ENCODE assay signal across 21 cellular contexts in the genomic region with DNA sequence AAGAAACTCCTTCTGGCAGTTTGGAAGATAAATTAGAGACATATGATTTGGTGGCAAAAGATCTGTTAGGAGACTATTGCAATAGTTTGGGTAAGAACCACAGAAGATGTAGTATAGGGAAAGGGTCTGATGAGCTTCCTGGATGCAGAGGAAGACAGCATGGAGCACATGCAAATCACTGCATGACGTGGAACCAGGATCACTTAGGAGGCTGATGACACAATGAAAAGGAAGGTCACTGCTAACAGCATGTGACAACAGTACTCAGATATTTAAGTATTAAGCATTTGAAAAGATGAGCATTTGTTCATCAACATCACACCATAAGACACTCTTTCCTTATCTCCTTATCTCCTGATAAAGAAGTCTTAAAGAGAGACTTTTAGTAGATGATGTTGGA.
A peak's percentile ranks its signal among the peaks of the same experiment; 100 is the strongest.
DNase-seq lines count a peak whose midpoint lies in the region; TF ChIP-seq lines count a peak whose summit lies in the region.
"Had no signal": no experiment of that assay in that cellular context is flagged by ENCODE, and none has a peak within 500 bp of the region (broad histone marks: within the 10 kb centered on the region; RNA-seq: fewer than 3 reads in every experiment).

No MANE protein-coding gene starts in this region.

- no TSS peak for BruUV-seq in A673 (replicated peaks; lab: Mats Ljungman, UMichigan)

- POLR2A ChIA-PET in A673 (lab: Charles Lee; ENCODE audit: low non-redundant PET), result interaction anchor here (0.5 kb wide), 1 partner anchor 702 kb away, joined by 5 read pairs; no protein-coding TSS in a partner anchor

- intact Hi-C loops in A673 (cut with micrococcal nuclease; ENCODE audit: unreplicated experiment), result no loop called here

- no peaks in the 10 kb centered on the region for H3K27me3 Mint-ChIP-seq in glutamatergic neuron (ENCODE audit: unreplicated experiment)
- H3K27me3 Mint-ChIP-seq: activated CD4-positive, alpha-beta T cell treated with anti-CD3 and anti-CD28 coated beads, Interleukin-2, amount 10 ng/mL, durations not matched to agents 24 days and 14 days had no signal

- no peak overlapping the region for H3K27ac ChIP-seq in A673 (ENCODE audit: low read depth, low read length, poor library complexity, severe bottlenecking)
- H3K27ac ChIP-seq: stomach, tibial artery had no signal

- H3K4me1 ChIP-seq in A673 (ENCODE audit: insufficient read depth, low read length, poor library complexity, severe bottlenecking), result peaks cover 12% of the 10 kb centered on the region

- no peaks in the 10 kb centered on the region for H3K4me1 Mint-ChIP-seq in glutamatergic neuron (ENCODE audit: low read depth, unreplicated experiment)
- H3K4me1 Mint-ChIP-seq: activated CD4-positive, alpha-beta T cell treated with anti-CD3 and anti-CD28 coated beads, Interleukin-2, amount 10 ng/mL, durations not matched to agents 24 days and 14 days; naive thymus-derived CD4-positive, alpha-beta T cell had no signal

- no peak overlapping the region for H3K4me3 Mint-ChIP-seq in glutamatergic neuron (ENCODE audit: unreplicated experiment)
- H3K4me3 Mint-ChIP-seq: activated CD4-positive, alpha-beta T cell treated with anti-CD3 and anti-CD28 coated beads, Interleukin-2, amount 10 ng/mL, durations not matched to agents 24 days and 14 days; activated T-cell treated with anti-CD3 and anti-CD28 coated beads, Interleukin-2, amount 50 U/mL, for 4 hours; effector memory CD8-positive, alpha-beta T cell; naive thymus-derived CD4-positive, alpha-beta T cell had no signal

- no peak overlapping the region for H3K27ac Mint-ChIP-seq in glutamatergic neuron (ENCODE audit: unreplicated experiment)
- H3K27ac Mint-ChIP-seq: activated CD4-positive, alpha-beta T cell treated with anti-CD3 and anti-CD28 coated beads, Interleukin-2, amount 10 ng/mL, durations not matched to agents 24 days and 14 days; effector memory CD8-positive, alpha-beta T cell; naive thymus-derived CD4-positive, alpha-beta T cell had no signal

- H3K4me3 ChIP-seq in A673 (ENCODE audit: low read depth, low read length, poor library complexity, severe bottlenecking), result no peak overlapping the region
- no peak overlapping the region for H3K4me3 ChIP-seq in foreskin fibroblast (ENCODE audit: low read depth in 1 of 2, low read length in 2 of 2)
- H3K4me3 ChIP-seq: stomach, tibial artery had no signal

- H3K27me3 ChIP-seq in A673 (replicated peaks; ENCODE audit: insufficient read depth, low read depth, low read length, poor library complexity), result no peaks in the 10 kb centered on the region
- H3K27me3 ChIP-seq: stomach, tibial artery had no signal

- no peaks in the 10 kb centered on the region for H3K9me3 ChIP-seq in A673 (ENCODE audit: low read depth, low read length, poor library complexity, severe bottlenecking)
- H3K9me3 ChIP-seq: tibial artery had no signal

- H3K9me3 Mint-ChIP-seq in glutamatergic neuron (ENCODE audit: unreplicated experiment), result no peaks in the 10 kb centered on the region

- no peaks in the 10 kb centered on the region for H3K36me3 ChIP-seq in A673 (ENCODE audit: insufficient read depth, low read length, poor library complexity, severe bottlenecking)
- H3K36me3 ChIP-seq: stomach, tibial artery had no signal

- CTCF ChIA-PET in A673 (lab: Charles Lee), result no interaction called here

- DNase-seq in A673 (ENCODE audit: low spot score) (peak; percentile 29), HCEC 1CT (peak; percentile 47), amniotic stem cell (lab: John Stamatoyannopoulos, UW) (peak; percentile 0), foreskin fibroblast (peak; percentile 55 to 68), RPMI8226 (no peak), NCI-H2081 (lab: John Stamatoyannopoulos, UW) (no peak), glutamatergic neuron (no peak)
- no peak for DNase-seq in stimulated activated CD4-positive, alpha-beta T cell treated with anti-CD3 and anti-CD28 coated beads, Interleukin-15, amount 100 ng/mL, for 24 hours
- DNase-seq: activated CD4-positive, alpha-beta T cell treated with anti-CD3 and anti-CD28 coated beads, Interleukin-2, amount 10 ng/mL, durations not matched to agents 24 days and 14 days; activated T-cell treated with anti-CD3 and anti-CD28 coated beads, Interleukin-2, amount 50 U/mL, for 4 hours; cortex of kidney; effector memory CD8-positive, alpha-beta T cell; left ventricle myocardium superior; midbrain; MV-4-11; naive thymus-derived CD4-positive, alpha-beta T cell; NCI-H146; occipital lobe; stomach; T-helper 9 cell had no signal

- H3K36me3 Mint-ChIP-seq in glutamatergic neuron (ENCODE audit: unreplicated experiment), result no peaks in the 10 kb centered on the region
- H3K36me3 Mint-ChIP-seq: naive thymus-derived CD4-positive, alpha-beta T cell had no signal

- TF ChIP-seq CTCF in A673 (conservative IDR thresholded peaks at IDR 0.05; ENCODE audit: low read depth, low read length) (no peak), foreskin fibroblast (IDR thresholded peaks at IDR 0.05; ENCODE audit: low read depth, low read length) (no peak), glutamatergic neuron (IDR thresholded peaks at IDR 0.05; ENCODE audit: partially characterized antibody, unreplicated experiment) (no peak)

Comparison
In these comparisons a context has a peak if more than half of its experiments do, and no peak if none do; other contexts are left out.
1. DNase-seq: peak in A673 (single experiment), HCEC 1CT (single experiment), amniotic stem cell (single experiment) and foreskin fibroblast (2 of 2); none in RPMI8226 (single experiment), stimulated activated CD4-positive, alpha-beta T cell treated with anti-CD3 and anti-CD28 coated beads, Interleukin-15, amount 100 ng/mL, for 24 hours (single experiment), NCI-H2081 (0 of 2) and glutamatergic neuron (single experiment).